31 cellular contexts compared by ENCODE assay signal in the genomic region with DNA sequence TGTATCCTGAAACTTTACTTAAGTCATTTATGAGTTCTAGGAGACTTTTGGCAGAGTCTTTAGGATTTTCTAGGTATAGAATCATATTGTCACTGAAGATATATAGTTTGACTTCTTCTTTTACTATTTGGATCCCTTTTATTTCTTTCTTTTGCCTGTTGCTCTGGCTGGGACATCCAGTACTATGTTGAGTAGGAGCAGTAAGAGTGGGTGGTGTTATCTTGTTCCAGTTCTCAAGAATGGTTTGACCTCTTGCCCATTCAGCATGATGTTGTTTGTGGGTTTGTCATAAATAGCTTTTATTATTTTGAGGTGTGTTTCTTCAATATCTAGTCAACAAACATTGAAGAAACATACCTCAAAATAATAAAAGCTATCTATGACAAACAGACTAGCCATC. TPM values are rescaled to one million over a fixed set of nuclear protein-coding genes. Genes with fewer than 3 reads are reported as not detected.
"Had no signal": no experiment of that assay in that cellular context is flagged by ENCODE, and none has a peak within 500 bp of the region (broad histone marks: within the 10 kb centered on the region; RNA-seq: fewer than 3 reads in every experiment).

No MANE protein-coding gene starts in this region.

- H3K4me3 ChIP-seq: neural progenitor cell, ovary, right lobe of liver, sigmoid colon, skin epidermis, smooth muscle cell, spleen, stomach, thoracic aorta, thyroid gland, tibial nerve, upper lobe of left lung, vagina had no signal

- H3K9me3 ChIP-seq: ovary, right lobe of liver, sigmoid colon, spleen, stomach, thoracic aorta, thyroid gland, tibial nerve, upper lobe of left lung, vagina had no signal

- H3K4me1 Mint-ChIP-seq: naive B cell; naive thymus-derived CD8-positive, alpha-beta T cell; neural progenitor cell; stimulated activated naive B cell treated with anti-CD40 and anti-IgM and Interleukin-4, amounts not matched to agents 10 μg/mL and 1 μg/mL and 100 μg/mL, for 72 hours had no signal

- H3K9ac ChIP-seq: neural progenitor cell, parathyroid adenoma had no signal

- H3K4me1 ChIP-seq: neural progenitor cell, parathyroid adenoma, right lobe of liver, sigmoid colon, spleen, stomach, thyroid gland, tibial nerve, upper lobe of left lung, vagina had no signal

- H2AFZ ChIP-seq: neural progenitor cell, parathyroid adenoma had no signal

- H3K27ac ChIP-seq: neural progenitor cell, ovary, parathyroid adenoma, right lobe of liver, sigmoid colon, skin epidermis, spleen, stomach, thoracic aorta, thyroid gland, tibial nerve, upper lobe of left lung, vagina had no signal

- H3K36me3 Mint-ChIP-seq: naive B cell; naive thymus-derived CD8-positive, alpha-beta T cell; stimulated activated naive B cell treated with anti-CD40 and anti-IgM and Interleukin-4, amounts not matched to agents 10 μg/mL and 1 μg/mL and 100 μg/mL, for 72 hours had no signal

- H3K27me3 ChIP-seq: neural progenitor cell, ovary, right lobe of liver, sigmoid colon, spleen, stomach, thyroid gland, tibial nerve, upper lobe of left lung, vagina had no signal

- H3K4me3 Mint-ChIP-seq: naive B cell; naive thymus-derived CD8-positive, alpha-beta T cell; natural killer cell treated with Interleukin-12 subunit alpha and Interleukin-12 subunit beta and Interleukin-15 and Interleukin-18, amount 100 ng/mL, for 72 hours; neural progenitor cell; stimulated activated naive B cell treated with anti-CD40 and anti-IgM and Interleukin-4, amounts not matched to agents 10 μg/mL and 1 μg/mL and 100 μg/mL, for 72 hours; stimulated activated naive CD8-positive, alpha-beta T cell treated with anti-CD3 and anti-CD28 coated beads, Interleukin-15, Interleukin-2, amounts not matched to agents 100 ng/mL and 50 ng/mL, for 24 hours had no signal

- H3K79me2 ChIP-seq: parathyroid adenoma had no signal

- ATAC-seq: naive thymus-derived CD8-positive, alpha-beta T cell; natural killer cell treated with Interleukin-12 subunit alpha and Interleukin-12 subunit beta and Interleukin-15 and Interleukin-18, amount 100 ng/mL, for 72 hours; right lobe of liver; stimulated activated naive B cell treated with anti-CD40 and anti-IgM and Interleukin-4, amounts not matched to agents 10 μg/mL and 1 μg/mL and 100 μg/mL, for 72 hours had no signal

- H3K36me3 ChIP-seq: neural progenitor cell, ovary, right lobe of liver, sigmoid colon, spleen, stomach, thoracic aorta, thyroid gland, tibial nerve, upper lobe of left lung, vagina had no signal

- H3K27ac Mint-ChIP-seq: naive B cell; naive thymus-derived CD8-positive, alpha-beta T cell; natural killer cell treated with Interleukin-12 subunit alpha and Interleukin-12 subunit beta and Interleukin-15 and Interleukin-18, amount 100 ng/mL, for 72 hours; neural progenitor cell; progenitor cell of endocrine pancreas; stimulated activated naive B cell treated with anti-CD40 and anti-IgM and Interleukin-4, amounts not matched to agents 10 μg/mL and 1 μg/mL and 100 μg/mL, for 72 hours; stimulated activated naive CD8-positive, alpha-beta T cell treated with anti-CD3 and anti-CD28 coated beads, Interleukin-15, Interleukin-2, amounts not matched to agents 100 ng/mL and 50 ng/mL, for 24 hours had no signal

- DNase-seq: naive B cell; naive thymus-derived CD8-positive, alpha-beta T cell; occipital lobe; ovary; posterior cingulate gyrus; retina; right cardiac atrium; right lobe of liver; sigmoid colon; spleen; stimulated activated CD4-positive, alpha-beta T cell treated with anti-CD3 and anti-CD28 coated beads, Interleukin-12 subunit alpha, Interleukin-12 subunit beta, amount 100 ng/mL, for 4 hours; stimulated activated CD4-positive, alpha-beta T cell treated with anti-CD3 and anti-CD28 coated beads, Interleukin-1b, Interleukin-23, amount 100 ng/mL, for 48 hours; stimulated activated CD4-positive, alpha-beta T cell treated with anti-CD3 and anti-CD28 coated beads, Interleukin-4, amount 100 ng/mL, for 1 hour; stimulated activated CD4-positive, alpha-beta T cell treated with anti-CD3 and anti-CD28 coated beads, Interleukin-4, amount 100 ng/mL, for 4 hours; stimulated activated CD8-positive, alpha-beta memory T cell treated with anti-CD3 and anti-CD28 coated beads, Interleukin-4, amount 100 ng/mL, for 48 hours; stimulated activated naive B cell treated with anti-CD40 and anti-IgM and Interleukin-4, amounts not matched to agents 10 μg/mL and 1 μg/mL and 100 μg/mL, for 72 hours; stimulated activated naive CD4-positive, alpha-beta T cell treated with Interleukin-2 at 50 U/mL for 16 hours; stomach; thyroid gland; trophoblast cell; upper lobe of left lung had no signal

- H3K4me2 ChIP-seq: neural progenitor cell, smooth muscle cell had no signal

RNA-seq across cellular contexts. Expression of gene LIN7A, which starts 35.0 kb away (rescaled TPM):
- total RNA-seq: naive thymus-derived CD8-positive, alpha-beta T cell had no signal
- polyA plus RNA-seq: naive thymus-derived CD8-positive, alpha-beta T cell had no signal
